Comparison of ENCODE assay signal across 8 cellular contexts in the genomic region with DNA sequence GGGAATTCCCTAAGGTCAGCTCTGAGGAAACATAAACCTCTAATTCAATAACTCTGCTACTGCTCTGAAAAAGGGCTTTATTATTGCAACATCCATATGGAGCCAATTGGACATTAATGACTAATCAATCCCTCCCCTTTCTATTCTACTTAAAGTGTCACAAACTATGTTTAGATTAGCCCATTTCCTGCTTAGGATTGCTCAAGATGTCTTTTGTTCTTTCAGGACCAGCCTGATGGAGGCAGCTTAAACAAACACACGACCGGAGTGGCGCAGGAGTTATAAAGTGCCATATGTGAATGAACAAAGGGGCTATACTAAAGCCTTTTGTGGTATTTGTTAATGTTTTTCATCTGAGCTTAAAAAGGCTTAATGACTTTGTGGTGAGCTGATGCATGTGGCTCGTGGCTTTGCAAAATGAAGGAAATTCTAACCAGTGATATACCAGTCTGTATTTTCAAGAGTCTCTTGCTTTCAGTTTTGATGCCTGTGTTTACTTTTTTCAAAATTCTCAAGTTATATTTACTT.
DNase-seq lines count a peak whose midpoint lies in the region; ATAC-seq lines count a peak whose summit lies in the region.

No MANE protein-coding gene starts in this region.

- DNase-seq in CD1c-positive myeloid dendritic cell (ENCODE audit: extremely low spot score) (peak; percentile 36), KBM-7 (peak; percentile 15), RPMI8226 (peak; percentile 37), foreskin melanocyte (peak; percentile 98), nucleus accumbens (lab: John Stamatoyannopoulos, UW) (no peak)

- no peak overlapping the region for H3K27ac Mint-ChIP-seq in activated T-helper 17 cell treated with anti-CD3 and anti-CD28 coated beads, Interleukin-2, amount 50 U/mL, for 72 hours

- in situ Hi-C loops in KBM-7 (cut with MboI; ENCODE audit: low pct_unique_long_range_greater_than_20kb, low sequenced_read_pairs), result no loop called here

- H3K27me3 Mint-ChIP-seq in activated T-helper 17 cell treated with anti-CD3 and anti-CD28 coated beads, Interleukin-2, amount 50 U/mL, for 72 hours, result no peaks in the 10 kb centered on the region

- no peaks in the 10 kb centered on the region for H3K9me3 Mint-ChIP-seq in activated T-helper 17 cell treated with anti-CD3 and anti-CD28 coated beads, Interleukin-2, amount 50 U/mL, for 72 hours

- H3K4me3 Mint-ChIP-seq in activated T-helper 17 cell treated with anti-CD3 and anti-CD28 coated beads, Interleukin-2, amount 50 U/mL, for 72 hours, result no peak overlapping the region

- no peaks in the 10 kb centered on the region for H3K36me3 Mint-ChIP-seq in activated T-helper 17 cell treated with anti-CD3 and anti-CD28 coated beads, Interleukin-2, amount 50 U/mL, for 72 hours (ENCODE audit: low read depth)

- no peaks in the 10 kb centered on the region for H3K4me1 Mint-ChIP-seq in activated T-helper 17 cell treated with anti-CD3 and anti-CD28 coated beads, Interleukin-2, amount 50 U/mL, for 72 hours

- ATAC-seq in HG02610 (IDR thresholded peaks at IDR 0.05; ENCODE audit: unreplicated experiment), result no peak
- ATAC-seq in activated T-helper 17 cell treated with anti-CD3 and anti-CD28 coated beads, Interleukin-2, amount 50 U/mL, for 72 hours (replicated peaks), result no peak
- ATAC-seq in HG03521 (IDR thresholded peaks at IDR 0.05; ENCODE audit: unreplicated experiment), result no peak

Comparison
In these comparisons a context has a peak if more than half of its experiments do, and no peak if none do; other contexts are left out.
1. DNase-seq: peak in CD1c-positive myeloid dendritic cell (single experiment), KBM-7 (single experiment), RPMI8226 (single experiment) and foreskin melanocyte (single experiment); none in nucleus accumbens (0 of 56).